ENCODE assay signal across 2 cellular contexts in the genomic region with DNA sequence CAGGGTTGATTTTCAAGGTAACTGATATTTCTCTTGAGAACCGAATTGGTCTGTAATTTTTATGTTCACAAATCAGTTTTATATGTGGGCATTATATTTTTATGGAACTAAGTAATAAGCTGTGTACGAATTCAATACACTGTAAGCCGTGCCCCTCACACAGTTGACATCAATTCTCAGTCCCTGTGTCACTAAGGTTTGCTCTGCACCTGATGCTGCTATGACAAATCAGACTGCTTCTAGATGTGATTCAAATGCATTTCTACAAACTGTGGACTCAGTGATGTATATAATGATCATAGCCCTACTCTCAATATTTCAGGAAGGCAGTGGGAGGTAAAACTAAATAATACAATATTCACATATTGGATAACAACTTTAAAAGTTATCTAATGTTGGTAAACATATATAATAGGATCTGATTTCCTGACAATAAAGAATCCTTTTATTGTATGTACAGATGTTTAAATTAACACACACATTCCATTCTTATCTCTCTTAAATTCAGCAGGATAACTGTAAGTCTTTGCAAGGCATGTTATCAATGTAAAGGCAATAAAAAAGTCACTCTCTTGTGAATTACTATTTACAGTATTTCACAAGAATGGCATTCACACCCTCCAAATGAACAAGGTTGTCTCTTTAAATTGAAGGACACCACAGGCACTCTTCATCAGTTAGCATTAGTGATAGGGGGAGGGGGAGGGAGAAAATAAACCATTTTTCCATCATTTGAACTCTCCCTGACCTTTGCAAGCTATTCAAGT.
TF ChIP-seq lines count a peak whose summit lies in the region.

No MANE protein-coding gene starts in this region.

TF ChIP-seq in HEK293, 187 proteins besides CTCF, POLR2A, EP300 and RAD21 (continued from another document):
- TF ChIP-seq, protein P1, sequence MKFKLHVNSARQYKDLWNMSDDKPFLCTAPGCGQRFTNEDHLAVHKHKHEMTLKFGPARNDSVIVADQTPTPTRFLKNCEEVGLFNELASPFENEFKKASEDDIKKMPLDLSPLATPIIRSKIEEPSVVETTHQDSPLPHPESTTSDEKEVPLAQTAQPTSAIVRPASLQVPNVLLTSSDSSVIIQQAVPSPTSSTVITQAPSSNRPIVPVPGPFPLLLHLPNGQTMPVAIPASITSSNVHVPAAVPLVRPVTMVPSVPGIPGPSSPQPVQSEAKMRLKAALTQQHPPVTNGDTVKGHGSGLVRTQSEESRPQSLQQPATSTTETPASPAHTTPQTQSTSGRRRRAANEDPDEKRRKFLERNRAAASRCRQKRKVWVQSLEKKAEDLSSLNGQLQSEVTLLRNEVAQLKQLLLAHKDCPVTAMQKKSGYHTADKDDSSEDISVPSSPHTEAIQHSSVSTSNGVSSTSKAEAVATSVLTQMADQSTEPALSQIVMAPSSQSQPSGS (tag by site-specific recombination; IDR thresholded peaks at IDR 0.05; ENCODE audit: low read depth): no peak
- TF ChIP-seq ZXDB (tag by site-specific recombination; IDR thresholded peaks at IDR 0.05) (peak; percentile 57; the same call in 1 of the 2 replicates), ZNF830 (tag by site-specific recombination; IDR thresholded peaks at IDR 0.05; ENCODE audit: low read depth) (no peak)
- TF ChIP-seq, protein P2, sequence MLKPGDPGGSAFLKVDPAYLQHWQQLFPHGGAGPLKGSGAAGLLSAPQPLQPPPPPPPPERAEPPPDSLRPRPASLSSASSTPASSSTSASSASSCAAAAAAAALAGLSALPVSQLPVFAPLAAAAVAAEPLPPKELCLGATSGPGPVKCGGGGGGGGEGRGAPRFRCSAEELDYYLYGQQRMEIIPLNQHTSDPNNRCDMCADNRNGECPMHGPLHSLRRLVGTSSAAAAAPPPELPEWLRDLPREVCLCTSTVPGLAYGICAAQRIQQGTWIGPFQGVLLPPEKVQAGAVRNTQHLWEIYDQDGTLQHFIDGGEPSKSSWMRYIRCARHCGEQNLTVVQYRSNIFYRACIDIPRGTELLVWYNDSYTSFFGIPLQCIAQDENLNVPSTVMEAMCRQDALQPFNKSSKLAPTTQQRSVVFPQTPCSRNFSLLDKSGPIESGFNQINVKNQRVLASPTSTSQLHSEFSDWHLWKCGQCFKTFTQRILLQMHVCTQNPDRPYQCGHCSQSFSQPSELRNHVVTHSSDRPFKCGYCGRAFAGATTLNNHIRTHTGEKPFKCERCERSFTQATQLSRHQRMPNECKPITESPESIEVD (tag by site-specific recombination; IDR thresholded peaks at IDR 0.05): peak; percentile 22; the same call in 1 of the 2 replicates

TF ChIP-seq in SK-N-SH, 30 proteins besides CTCF, POLR2A, EP300 and RAD21 (continued from another document):
- TF ChIP-seq, protein P3, sequence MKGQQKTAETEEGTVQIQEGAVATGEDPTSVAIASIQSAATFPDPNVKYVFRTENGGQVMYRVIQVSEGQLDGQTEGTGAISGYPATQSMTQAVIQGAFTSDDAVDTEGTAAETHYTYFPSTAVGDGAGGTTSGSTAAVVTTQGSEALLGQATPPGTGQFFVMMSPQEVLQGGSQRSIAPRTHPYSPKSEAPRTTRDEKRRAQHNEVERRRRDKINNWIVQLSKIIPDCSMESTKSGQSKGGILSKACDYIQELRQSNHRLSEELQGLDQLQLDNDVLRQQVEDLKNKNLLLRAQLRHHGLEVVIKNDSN (IDR thresholded peaks at IDR 0.05; ENCODE audit: borderline replicate concordance, low read depth): no peak
- TF ChIP-seq GATA2 (CRISPR knock-in tag; IDR thresholded peaks at IDR 0.05): no peak
- no peak for TF ChIP-seq MXI1 (IDR thresholded peaks at IDR 0.05; ENCODE audit: low read depth, low read length)
- no peak for TF ChIP-seq GABPA (IDR thresholded peaks at IDR 0.05; ENCODE audit: low read depth)
- TF ChIP-seq, protein P4, sequence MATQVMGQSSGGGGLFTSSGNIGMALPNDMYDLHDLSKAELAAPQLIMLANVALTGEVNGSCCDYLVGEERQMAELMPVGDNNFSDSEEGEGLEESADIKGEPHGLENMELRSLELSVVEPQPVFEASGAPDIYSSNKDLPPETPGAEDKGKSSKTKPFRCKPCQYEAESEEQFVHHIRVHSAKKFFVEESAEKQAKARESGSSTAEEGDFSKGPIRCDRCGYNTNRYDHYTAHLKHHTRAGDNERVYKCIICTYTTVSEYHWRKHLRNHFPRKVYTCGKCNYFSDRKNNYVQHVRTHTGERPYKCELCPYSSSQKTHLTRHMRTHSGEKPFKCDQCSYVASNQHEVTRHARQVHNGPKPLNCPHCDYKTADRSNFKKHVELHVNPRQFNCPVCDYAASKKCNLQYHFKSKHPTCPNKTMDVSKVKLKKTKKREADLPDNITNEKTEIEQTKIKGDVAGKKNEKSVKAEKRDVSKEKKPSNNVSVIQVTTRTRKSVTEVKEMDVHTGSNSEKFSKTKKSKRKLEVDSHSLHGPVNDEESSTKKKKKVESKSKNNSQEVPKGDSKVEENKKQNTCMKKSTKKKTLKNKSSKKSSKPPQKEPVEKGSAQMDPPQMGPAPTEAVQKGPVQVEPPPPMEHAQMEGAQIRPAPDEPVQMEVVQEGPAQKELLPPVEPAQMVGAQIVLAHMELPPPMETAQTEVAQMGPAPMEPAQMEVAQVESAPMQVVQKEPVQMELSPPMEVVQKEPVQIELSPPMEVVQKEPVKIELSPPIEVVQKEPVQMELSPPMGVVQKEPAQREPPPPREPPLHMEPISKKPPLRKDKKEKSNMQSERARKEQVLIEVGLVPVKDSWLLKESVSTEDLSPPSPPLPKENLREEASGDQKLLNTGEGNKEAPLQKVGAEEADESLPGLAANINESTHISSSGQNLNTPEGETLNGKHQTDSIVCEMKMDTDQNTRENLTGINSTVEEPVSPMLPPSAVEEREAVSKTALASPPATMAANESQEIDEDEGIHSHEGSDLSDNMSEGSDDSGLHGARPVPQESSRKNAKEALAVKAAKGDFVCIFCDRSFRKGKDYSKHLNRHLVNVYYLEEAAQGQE (IDR thresholded peaks at IDR 0.05; ENCODE audit: low read depth, low read length): no peak
- TF ChIP-seq JUND (IDR thresholded peaks at IDR 0.05): no peak
- TF ChIP-seq FOSL2 (IDR thresholded peaks at IDR 0.05; ENCODE audit: borderline replicate concordance, low read depth): no peak
- no peak for TF ChIP-seq RCOR1 (IDR thresholded peaks at IDR 0.05; ENCODE audit: low read length)
- TF ChIP-seq POLR2AphosphoS5 (IDR thresholded peaks at IDR 0.05; ENCODE audit: low read depth, low read length): no peak
- no peak for TF ChIP-seq RXRA (IDR thresholded peaks at IDR 0.05; ENCODE audit: borderline replicate concordance, low read depth)
- TF ChIP-seq NRF1 (IDR thresholded peaks at IDR 0.05; ENCODE audit: low read depth, low read length): no peak
- TF ChIP-seq EZH2phosphoT487 (IDR thresholded peaks at IDR 0.05; ENCODE audit: borderline replicate concordance, low read depth): no peak
- TF ChIP-seq TEAD4 (IDR thresholded peaks at IDR 0.05; ENCODE audit: borderline replicate concordance, insufficient read depth): no peak
